In the genomic region with DNA sequence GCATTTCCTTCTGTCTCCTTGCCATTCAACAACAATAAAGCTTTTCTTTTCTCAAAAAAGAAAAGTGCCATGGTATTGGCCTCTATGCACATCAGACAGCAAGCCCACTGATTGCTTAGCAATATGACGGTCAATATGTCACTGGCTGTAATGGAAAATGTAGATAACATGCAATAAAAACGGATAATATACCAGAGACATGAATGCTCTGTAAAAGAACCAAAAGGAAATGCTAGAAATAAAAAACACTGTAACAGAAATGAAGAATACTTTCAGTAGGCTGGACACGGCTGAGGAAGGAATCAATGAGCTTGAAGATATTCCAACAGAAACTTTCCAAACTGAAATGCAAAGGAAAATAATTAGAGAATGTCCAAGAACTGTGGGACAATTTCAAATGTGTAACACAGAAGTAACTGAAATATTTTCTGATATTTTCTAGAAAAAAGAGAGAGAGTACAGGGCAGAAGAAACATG, we compare ENCODE assay signal across 1 cellular context.
TF ChIP-seq lines count a peak whose summit lies in the region.

No MANE protein-coding gene starts in this region.

TF ChIP-seq in HepG2, 621 proteins besides CTCF, POLR2A, EP300 and RAD21:
- TF ChIP-seq ZNF674 (CRISPR knock-in tag; IDR thresholded peaks at IDR 0.05; ENCODE audit: low read depth), result no peak
- TF ChIP-seq POLR2G (IDR thresholded peaks at IDR 0.05; ENCODE audit: low read depth, low read length), result no peak
- TF ChIP-seq HDAC6 (IDR thresholded peaks at IDR 0.05; ENCODE audit: low read depth, low read length), result no peak
- TF ChIP-seq HNF4G (IDR thresholded peaks at IDR 0.05; ENCODE audit: borderline replicate concordance, low read depth, low read length), result no peak
- no peak for TF ChIP-seq HNF4G (CRISPR knock-in tag; IDR thresholded peaks at IDR 0.05; ENCODE audit: borderline replicate concordance, low read depth)
- no peak for TF ChIP-seq TAF1 (CRISPR knock-in tag; IDR thresholded peaks at IDR 0.05)
- TF ChIP-seq ZNF816 (CRISPR knock-in tag; IDR thresholded peaks at IDR 0.05; ENCODE audit: borderline replicate concordance), result no peak
- TF ChIP-seq ZNF160 (CRISPR knock-in tag; IDR thresholded peaks at IDR 0.05), result peak; percentile 94
- TF ChIP-seq, protein P1, sequence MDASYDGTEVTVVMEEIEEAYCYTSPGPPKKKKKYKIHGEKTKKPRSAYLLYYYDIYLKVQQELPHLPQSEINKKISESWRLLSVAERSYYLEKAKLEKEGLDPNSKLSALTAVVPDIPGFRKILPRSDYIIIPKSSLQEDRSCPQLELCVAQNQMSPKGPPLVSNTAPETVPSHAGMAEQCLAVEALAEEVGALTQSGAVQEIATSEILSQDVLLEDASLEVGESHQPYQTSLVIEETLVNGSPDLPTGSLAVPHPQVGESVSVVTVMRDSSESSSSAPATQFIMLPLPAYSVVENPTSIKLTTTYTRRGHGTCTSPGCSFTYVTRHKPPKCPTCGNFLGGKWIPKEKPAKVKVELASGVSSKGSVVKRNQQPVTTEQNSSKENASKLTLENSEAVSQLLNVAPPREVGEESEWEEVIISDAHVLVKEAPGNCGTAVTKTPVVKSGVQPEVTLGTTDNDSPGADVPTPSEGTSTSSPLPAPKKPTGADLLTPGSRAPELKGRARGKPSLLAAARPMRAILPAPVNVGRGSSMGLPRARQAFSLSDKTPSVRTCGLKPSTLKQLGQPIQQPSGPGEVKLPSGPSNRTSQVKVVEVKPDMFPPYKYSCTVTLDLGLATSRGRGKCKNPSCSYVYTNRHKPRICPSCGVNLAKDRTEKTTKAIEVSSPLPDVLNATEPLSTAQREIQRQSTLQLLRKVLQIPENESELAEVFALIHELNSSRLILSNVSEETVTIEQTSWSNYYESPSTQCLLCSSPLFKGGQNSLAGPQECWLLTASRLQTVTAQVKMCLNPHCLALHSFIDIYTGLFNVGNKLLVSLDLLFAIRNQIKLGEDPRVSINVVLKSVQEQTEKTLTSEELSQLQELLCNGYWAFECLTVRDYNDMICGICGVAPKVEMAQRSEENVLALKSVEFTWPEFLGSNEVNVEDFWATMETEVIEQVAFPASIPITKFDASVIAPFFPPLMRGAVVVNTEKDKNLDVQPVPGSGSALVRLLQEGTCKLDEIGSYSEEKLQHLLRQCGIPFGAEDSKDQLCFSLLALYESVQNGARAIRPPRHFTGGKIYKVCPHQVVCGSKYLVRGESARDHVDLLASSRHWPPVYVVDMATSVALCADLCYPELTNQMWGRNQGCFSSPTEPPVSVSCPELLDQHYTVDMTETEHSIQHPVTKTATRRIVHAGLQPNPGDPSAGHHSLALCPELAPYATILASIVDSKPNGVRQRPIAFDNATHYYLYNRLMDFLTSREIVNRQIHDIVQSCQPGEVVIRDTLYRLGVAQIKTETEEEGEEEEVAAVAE (CRISPR knock-in tag; IDR thresholded peaks at IDR 0.05; ENCODE audit: borderline replicate concordance), result no peak
